Comparison of ENCODE assay signal across 20 cellular contexts in genomic region chr5:72459913-72460312, GRCh38. TPM values are rescaled to one million over a fixed set of nuclear protein-coding genes. Genes with fewer than 3 reads are reported as not detected.
A peak's percentile ranks its signal among the peaks of the same experiment; 100 is the strongest.
DNase-seq lines count a peak whose midpoint lies in the region; ATAC-seq, FAIRE-seq and TF ChIP-seq lines count a peak whose summit lies in the region.
"Had no signal": no experiment of that assay in that cellular context is flagged by ENCODE, and none has a peak within 500 bp of the region (broad histone marks: within the 10 kb centered on the region; RNA-seq: fewer than 3 reads in every experiment).

No MANE protein-coding gene starts in this region.

- no peak overlapping the region for H2AFZ ChIP-seq in GM12878 (ENCODE audit: control insufficient read depth, low read depth, low read length)
- H2AFZ ChIP-seq: GM23248 had no signal

- TF ChIP-seq EP300 in GM12878 (IDR thresholded peaks at IDR 0.05; ENCODE audit: borderline replicate concordance in 1 of 2, control insufficient read depth in 1 of 2, low read depth in 2 of 2, low read length in 2 of 2) = no peak

- H3K4me3 ChIP-seq in BLaER1 (no peak overlapping the region), GM12878 (no peak overlapping the region), kidney (ENCODE audit: low read length in 2 of 2) (no peak overlapping the region), thyroid gland (replicated peaks in 1 of 3) (no peak overlapping the region)
- H3K4me3 ChIP-seq: GM23248 had no signal

- H3K4me2 ChIP-seq in BLaER1 = 0 out of 2 replicates have a peak overlapping the region, but pooled peaks have one; percentile 18
- H3K4me2 ChIP-seq in GM12878 (ENCODE audit: control insufficient read depth, insufficient read depth) = no peak overlapping the region

- CTCF ChIA-PET in GM12878 (lab: Yijun Ruan, JAX) = interaction anchor here (0.6 kb wide), 1 partner anchor 66 kb away, joined by 3 read pairs; no protein-coding TSS in a partner anchor

- peaks cover 36% of the 10 kb centered on the region for H3K4me1 ChIP-seq in BLaER1
- H3K4me1 ChIP-seq in GM12878 (ENCODE audit: control insufficient read depth, insufficient read depth, low read length) = peaks cover 30% of the 10 kb centered on the region
- peaks cover 7 to 10% of the 10 kb centered on the region in 2 donors for H3K4me1 ChIP-seq in kidney (ENCODE audit: control insufficient read depth in 1 of 2, insufficient read depth in 1 of 2, low read depth in 1 of 2, low read length in 2 of 2)
- peaks cover 16 to 27% of the 10 kb centered on the region in 2 donors for H3K4me1 ChIP-seq in thyroid gland

- no peaks in the 10 kb centered on the region for H3K27me3 ChIP-seq in BLaER1
- no peaks in the 10 kb centered on the region for H3K27me3 ChIP-seq in GM12878 (replicated peaks in 1 of 2; ENCODE audit: control insufficient read depth in 2 of 2, insufficient read depth in 2 of 2, low read length in 1 of 2)
- H3K27me3 ChIP-seq in thyroid gland = no peaks in the 10 kb centered on the region

- WGBS in GM12878 (ENCODE audit: insufficient coverage, insufficient replicate concordance, low lambda C conversion rate, missing lambda C conversion rate) = 95% methylated on average over 18 of the region's 18 CpGs
- WGBS in thyroid gland, 2 donors = 81 to 86% methylated on average over 10 to 18 of the region's 18 CpGs

- no peak for FAIRE-seq in GM12878 (lab: Jason Lieb, UNC)
- no peak for FAIRE-seq in kidney (lab: Jason Lieb, UNC)
- FAIRE-seq: G401.6 had no signal

- no peak for ATAC-seq in GM12878
- ATAC-seq in HG03039 (IDR thresholded peaks at IDR 0.05; ENCODE audit: unreplicated experiment) = no peak
- ATAC-seq: CD8-positive, alpha-beta T cell; HCT116 had no signal

- H3K9me3 ChIP-seq in BLaER1 (peaks cover 19% of the 10 kb centered on the region), GM12878 (replicated peaks; ENCODE audit: control insufficient read depth, insufficient read depth, low read length) (no peaks in the 10 kb centered on the region), kidney (ENCODE audit: control insufficient read depth in 1 of 2, low read length in 2 of 2) (no peaks in the 10 kb centered on the region), thyroid gland (no peaks in the 10 kb centered on the region)
- H3K9me3 ChIP-seq: Caco-2 had no signal

- TF ChIP-seq RAD21 in GM12878 (IDR thresholded peaks at IDR 0.05; ENCODE audit: insufficient read depth, low read depth, low read length) = no peak

- no peak for DNase-seq in GM12878 (ENCODE audit: low read depth, low spot score)
- peak; percentile 70 for DNase-seq in kidney
- DNase-seq in thyroid gland = no peak
- DNase-seq in KG1 (lab: John Stamatoyannopoulos, UW) = no peak
- DNase-seq: Caco-2; CD4-positive, CD25-positive, alpha-beta regulatory T cell; CD8-positive, alpha-beta T cell; DMS153; DND-41; GM23248; H9 had no signal

- BruUV-seq in GM12878 (replicated peaks; lab: Mats Ljungman, UMichigan) = no TSS peak

- intact Hi-C loops in GM12878 (cut with micrococcal nuclease; ENCODE audit: unreplicated experiment) (loop anchor here (1.0 to 2.0 kb wide), 2 partner anchors 16 to 19 kb away; no protein-coding TSS in a partner anchor), kidney (cut with DNase I) (no loop called here), thyroid gland (cut with DNase I) (no loop called here)

- no peak for TF ChIP-seq CTCF in GM12878 (IDR thresholded peaks at IDR 0.05 in 2 of 3, conservative IDR thresholded peaks at IDR 0.05 in 1 of 3; ENCODE audit: control insufficient read depth in 2 of 3, extremely low read depth in 1 of 3, insufficient read depth in 1 of 3, low read depth in 3 of 3, low read length in 3 of 3)
- TF ChIP-seq CTCF in kidney (IDR thresholded peaks at IDR 0.05; ENCODE audit: borderline replicate concordance, extremely low read depth, insufficient read depth) = no peak
- no peak for TF ChIP-seq CTCF in thyroid gland (IDR thresholded peaks at IDR 0.05)

- H3K27ac ChIP-seq in BLaER1 (no peak overlapping the region), GM12878 (ENCODE audit: control insufficient read depth, insufficient read depth) (peak overlapping the region; percentile 68; the same call in 1 of the 2 replicates), kidney (ENCODE audit: low read depth in 2 of 2, low read length in 2 of 2) (peak overlapping the region in 1 of 2 donors; percentile 63), thyroid gland (peak overlapping the region in 2 of 3 donors; percentile 62 to 66)
- H3K27ac ChIP-seq: C4-2B, GM23248 had no signal

- H3K9ac ChIP-seq in BLaER1 (no peak overlapping the region), GM12878 (ENCODE audit: control insufficient read depth, insufficient read depth, low read length) (no peak overlapping the region), kidney (ENCODE audit: low read length in 2 of 2) (no peak overlapping the region)
- H3K9ac ChIP-seq: GM23248 had no signal

- no peaks in the 10 kb centered on the region for H3K79me2 ChIP-seq in GM12878 (ENCODE audit: control insufficient read depth, insufficient read depth, low read length)

- H4K20me1 ChIP-seq in BLaER1 = no peaks in the 10 kb centered on the region
- no peaks in the 10 kb centered on the region for H4K20me1 ChIP-seq in GM12878 (ENCODE audit: control insufficient read depth, insufficient read depth)

- no peaks in the 10 kb centered on the region for H3K36me3 ChIP-seq in BLaER1
- no peaks in the 10 kb centered on the region; a peak in 1 of 4 replicates for H3K36me3 ChIP-seq in GM12878 (ENCODE audit: control insufficient read depth in 2 of 2, insufficient read depth in 2 of 2, low read length in 1 of 2)
- H3K36me3 ChIP-seq in kidney (ENCODE audit: control insufficient read depth in 1 of 2, insufficient read depth in 2 of 2, low read length in 2 of 2) = no peaks in the 10 kb centered on the region
- no peaks in the 10 kb centered on the region for H3K36me3 ChIP-seq in thyroid gland

- RAD21 ChIA-PET in GM12878 (lab: Charles Lee; ENCODE audit: unreplicated experiment) = interaction anchor here (1.2 to 2.1 kb wide), 4 partner anchors 8 to 94 kb away, joined by 4 to 9 read pairs (median 4); no protein-coding TSS in a partner anchor

- in situ Hi-C loops in GM12878 (cut with MboI) = no loop called here

- POLR2A ChIA-PET in GM12878 (lab: Charles Lee) = interaction anchor here (0.5 to 1.8 kb wide), 2 partner anchors 15 to 21 kb away, joined by 4 read pairs; no protein-coding TSS in a partner anchor

- SMC1A ChIA-PET in GM12878 (lab: Charles Lee; ENCODE audit: uncharacterized antibody, unreplicated experiment) = interaction anchor here (1.1 to 4.2 kb wide), 7 partner anchors 9 to 58 kb away, joined by 3 to 24 read pairs (median 6); no protein-coding TSS in a partner anchor

- TF ChIP-seq POLR2A in GM12878 (IDR thresholded peaks at IDR 0.05; ENCODE audit: low read depth, low read length) (no peak), thyroid gland (IDR thresholded peaks at IDR 0.05) (no peak)

TF ChIP-seq in GM12878, 131 proteins besides CTCF, POLR2A, EP300 and RAD21 (continues in another document):
- no peak for TF ChIP-seq PAX8 (IDR thresholded peaks at IDR 0.05)
- TF ChIP-seq ZZZ3 (IDR thresholded peaks at IDR 0.05; ENCODE audit: control insufficient read depth, insufficient read length, low read depth) = no peak
- TF ChIP-seq PAX5 (IDR thresholded peaks at IDR 0.05; ENCODE audit: borderline replicate concordance, low read depth, low read length) = no peak
- no peak for TF ChIP-seq LARP7 (IDR thresholded peaks at IDR 0.05)
- TF ChIP-seq TAF1 (IDR thresholded peaks at IDR 0.05; ENCODE audit: borderline replicate concordance, low read depth, low read length) = no peak
- TF ChIP-seq YY1 (IDR thresholded peaks at IDR 0.05; ENCODE audit: low read depth, low read length) = no peak
- no peak for TF ChIP-seq NFXL1 (IDR thresholded peaks at IDR 0.05; ENCODE audit: borderline replicate concordance)
- no peak for TF ChIP-seq GATAD2B (conservative IDR thresholded peaks at IDR 0.05; ENCODE audit: low read depth)
- no peak for TF ChIP-seq RELA (IDR thresholded peaks at IDR 0.05; ENCODE audit: borderline replicate concordance, partially characterized antibody)
- TF ChIP-seq RFX5 (IDR thresholded peaks at IDR 0.05; ENCODE audit: low read depth, low read length) = no peak
- TF ChIP-seq STAT1 (conservative IDR thresholded peaks at IDR 0.05) = no peak
- no peak for TF ChIP-seq ZNF622 (IDR thresholded peaks at IDR 0.05)
- no peak for TF ChIP-seq KDM1A (IDR thresholded peaks at IDR 0.05; ENCODE audit: borderline replicate concordance)
- no peak for TF ChIP-seq EGR1 (IDR thresholded peaks at IDR 0.05; ENCODE audit: borderline replicate concordance in 1 of 2, low read depth in 2 of 2, low read length in 2 of 2)
- no peak for TF ChIP-seq SRF (IDR thresholded peaks at IDR 0.05; ENCODE audit: low read depth in 2 of 2, low read length in 2 of 2)
- TF ChIP-seq HCFC1 (IDR thresholded peaks at IDR 0.05; ENCODE audit: low read length) = no peak

RNA-seq across cellular contexts. Expression of gene ZNF366, which starts 47.3 kb away (rescaled TPM):
- not detected in 2 replicates for total RNA-seq in GM12878 (2013; cell fraction: nucleolus; rRNA removed)
- 0.06 TPM in 1 of 2 replicates, not detected in the other for total RNA-seq in GM12878 (2014; rRNA removed)
- total RNA-seq in GM12878 (2014; rRNA removed; fragmentation: Illumina TruSeq; extraction: Trizol) = 0.05 TPM in 1 of 2 replicates, not detected in the other
- 0.18 TPM in 1 of 2 replicates, not detected in the other for total RNA-seq in GM12878 (2021)
- polyA plus RNA-seq in GM12878 (2011; ENCODE audit: low read depth) = not detected
- polyA plus RNA-seq in GM12878 (2011; rRNA removed) = not detected in 2 replicates
- polyA plus RNA-seq in GM12878 (2011; cell fraction: cytosol; rRNA removed) = not detected in 2 replicates
- polyA plus RNA-seq in GM12878 (2011; cell fraction: nucleus; rRNA removed) = not detected in 2 replicates
- polyA plus RNA-seq in GM12878 (2012) = 0.04 and 0.08 TPM in 2 replicates
- 0.01 and 0.10 TPM in 2 replicates for polyA plus RNA-seq in GM12878 (2014; fragmentation: Illumina TruSeq; extraction: Trizol)
- not detected for polyA plus RNA-seq in GM12878 (2014; fragmentation: Nextera tagmentation; extraction: Ambion mirVana)
- polyA plus RNA-seq in GM12878 (2014; rRNA removed) = 0.03 TPM in 1 of 2 replicates, not detected in the other
- not detected for polyA plus RNA-seq in GM12878 (2016; fragmentation: Nextera tagmentation; extraction: Ambion mirVana)
- polyA minus RNA-seq in GM12878 (2011; rRNA and poly(A)+ RNA removed) = not detected in 2 replicates
- polyA minus RNA-seq in GM12878 (2011; cell fraction: cytosol; rRNA and poly(A)+ RNA removed) = not detected in 2 replicates
- not detected in 2 replicates for polyA minus RNA-seq in GM12878 (2011; cell fraction: nucleus; rRNA and poly(A)+ RNA removed)
- 8.1 TPM for total RNA-seq in kidney
- polyA plus RNA-seq in kidney (ENCODE audit: insufficient read depth, low read depth, low replicate concordance) = 0.22 TPM
- 10 to 100 TPM in 1 of 4 donors, 1 to 10 TPM in 3; 1.3 to 14.7 (median 3.0) TPM for total RNA-seq in thyroid gland
- total RNA-seq: A172; A673; Caco-2; CD4-positive, CD25-positive, alpha-beta regulatory T cell; CD8-positive, alpha-beta T cell; GM23248; H4; H9 had no signal
- polyA plus RNA-seq: BJ; CD4-positive, CD25-positive, alpha-beta regulatory T cell; GM23248 had no signal
